ENCODE assay signal across 10 cellular contexts in genomic region chr12:15978431-15978950, GRCh38.
DNase-seq lines count a peak whose midpoint lies in the region; ATAC-seq and TF ChIP-seq lines count a peak whose summit lies in the region.
"Had no signal": no experiment of that assay in that cellular context is flagged by ENCODE, and none has a peak within 500 bp of the region (broad histone marks: within the 10 kb centered on the region; RNA-seq: fewer than 3 reads in every experiment).

No MANE protein-coding gene starts in this region.

- H3K27ac ChIP-seq in brain microvascular endothelial cell: peak overlapping the region; percentile 66
- H3K27ac ChIP-seq in smooth muscle cell (ENCODE audit: low read depth): peak overlapping the region; percentile 71

- no peaks in the 10 kb centered on the region for H3F3A ChIP-seq in smooth muscle cell (ENCODE audit: low read depth)

- H3K27me3 ChIP-seq in brain microvascular endothelial cell (replicated peaks): no peaks in the 10 kb centered on the region
- no peaks in the 10 kb centered on the region for H3K27me3 ChIP-seq in smooth muscle cell (ENCODE audit: low read depth)

- H2AFZ ChIP-seq in smooth muscle cell (ENCODE audit: low read depth): no peak overlapping the region

- DNase-seq in HS-27A (ENCODE audit: low read depth): peak; percentile 70
- peak; percentile 79 for DNase-seq in brain microvascular endothelial cell
- peak; percentile 16 for DNase-seq in iPS-NIHi11 (ENCODE audit: low spot score)
- DNase-seq in smooth muscle cell (lab: John Stamatoyannopoulos, UW; ENCODE audit: unreplicated experiment): no peak
- DNase-seq in inferior parietal cortex (ENCODE audit: extremely low spot score): no peak
- no peak for DNase-seq in GM13977 (ENCODE audit: low spot score)
- DNase-seq in stimulated activated CD4-positive, alpha-beta T cell treated with anti-CD3 and anti-CD28 coated beads, Interleukin-2, amount 100 ng/mL, for 48 hours: no peak
- DNase-seq: activated CD4-positive, alpha-beta memory T cell treated with anti-CD3 and anti-CD28 coated beads, Interleukin-2, amount 10 ng/mL, durations not matched to agents 7 days and 5 days; GDM1 had no signal

- H4K20me1 ChIP-seq in smooth muscle cell (ENCODE audit: low read depth): no peaks in the 10 kb centered on the region

- peak overlapping the region; percentile 66 for H3K4me2 ChIP-seq in smooth muscle cell

- H3K4me3 ChIP-seq in brain microvascular endothelial cell (ENCODE audit: low read depth, low read length): no peak overlapping the region
- no peak overlapping the region for H3K4me3 ChIP-seq in smooth muscle cell

- H3K79me2 ChIP-seq in smooth muscle cell (ENCODE audit: low read depth): no peaks in the 10 kb centered on the region

- no peak overlapping the region for H3K9ac ChIP-seq in smooth muscle cell (ENCODE audit: low read depth)

- H3K36me3 ChIP-seq in brain microvascular endothelial cell (replicated peaks): no peaks in the 10 kb centered on the region
- no peaks in the 10 kb centered on the region for H3K36me3 ChIP-seq in smooth muscle cell (ENCODE audit: low read depth)

- no peaks in the 10 kb centered on the region for H3K9me3 ChIP-seq in smooth muscle cell (replicated peaks; ENCODE audit: low read depth)

- WGBS in smooth muscle cell (ENCODE audit: low lambda C conversion rate): 11% methylated on average over 4 of the region's 4 CpGs

- TF ChIP-seq CTCF in brain microvascular endothelial cell (IDR thresholded peaks at IDR 0.05; ENCODE audit: low read depth, low read length, missing control alignments): no peak
- no peak for TF ChIP-seq CTCF in smooth muscle cell (IDR thresholded peaks at IDR 0.05; ENCODE audit: borderline replicate concordance, insufficient read depth, poor library complexity, severe bottlenecking)
- no peak for TF ChIP-seq CTCF in GM13977 (IDR thresholded peaks at IDR 0.05; ENCODE audit: extremely low read depth, insufficient read depth, missing control alignments)

- peaks cover 18% of the 10 kb centered on the region for H3K4me1 ChIP-seq in smooth muscle cell (ENCODE audit: low read depth)

- ATAC-seq in GM21360 (IDR thresholded peaks at IDR 0.05; ENCODE audit: unreplicated experiment): no peak

- in situ Hi-C loops in brain microvascular endothelial cell (cut with HindIII; ENCODE audit: low pct_ligation_motif_present, low sequenced_read_pairs): no loop called here
- in situ Hi-C loops in GM13977 (cut with MboI; ENCODE audit: low pct_unique_long_range_greater_than_20kb, low sequenced_read_pairs, unreplicated experiment): no loop called here

Comparison
In these comparisons a context has a peak if more than half of its experiments do, and no peak if none do; other contexts are left out.
1. DNase-seq: peak in HS-27A (single experiment), brain microvascular endothelial cell (single experiment) and iPS-NIHi11 (single experiment); none in smooth muscle cell (single experiment), inferior parietal cortex (single experiment), GM13977 (single experiment) and stimulated activated CD4-positive, alpha-beta T cell treated with anti-CD3 and anti-CD28 coated beads, Interleukin-2, amount 100 ng/mL, for 48 hours (0 of 2).